18 cellular contexts compared by ENCODE assay signal in genomic region chr18:30088238-30088637, GRCh38.
A peak's percentile ranks its signal among the peaks of the same experiment; 100 is the strongest.
DNase-seq lines count a peak whose midpoint lies in the region; ATAC-seq and TF ChIP-seq lines count a peak whose summit lies in the region.
"Had no signal": no experiment of that assay in that cellular context is flagged by ENCODE, and none has a peak within 500 bp of the region (broad histone marks: within the 10 kb centered on the region; RNA-seq: fewer than 3 reads in every experiment).

No MANE protein-coding gene starts in this region.

- peak overlapping the region; percentile 78 for H3K27ac Mint-ChIP-seq in osteocyte (ENCODE audit: unreplicated experiment)
- H3K27ac Mint-ChIP-seq: CD4-positive, alpha-beta T cell; CD8-positive, alpha-beta T cell had no signal

- H3K9me3 ChIP-seq in GM23248 (ENCODE audit: low read depth) (no peaks in the 10 kb centered on the region), skeletal muscle satellite cell (replicated peaks; ENCODE audit: low read length) (no peaks in the 10 kb centered on the region), BE2C (no peaks in the 10 kb centered on the region)
- H3K9me3 ChIP-seq: BLaER1 treated with 17β-estradiol and CSF1 and Interleukin-3, amounts not matched to agents 10 nM and 100 nM; Caco-2 had no signal

- in situ Hi-C loops in GM23248 (cut with MboI), result no loop called here

- no peak overlapping the region for H3K4me3 ChIP-seq in GM23248
- no peak overlapping the region for H3K4me3 ChIP-seq in skeletal muscle satellite cell (ENCODE audit: low read length)
- H3K4me3 ChIP-seq in BE2C (ENCODE audit: low read depth, low read length), result no peak overlapping the region
- H3K4me3 ChIP-seq: BLaER1 treated with 17β-estradiol and CSF1 and Interleukin-3, amounts not matched to agents 10 nM and 100 nM had no signal

- peaks cover 13% of the 10 kb centered on the region for H3K4me1 ChIP-seq in GM23248 (ENCODE audit: insufficient read depth)
- H3K4me1 ChIP-seq in skeletal muscle satellite cell (ENCODE audit: control insufficient read depth, insufficient read depth, low read length), result peaks cover 8% of the 10 kb centered on the region
- H3K4me1 ChIP-seq in BE2C, result no peaks in the 10 kb centered on the region
- H3K4me1 ChIP-seq: BLaER1 treated with 17β-estradiol and CSF1 and Interleukin-3, amounts not matched to agents 10 nM and 100 nM; Caco-2 had no signal

- peaks cover 30% of the 10 kb centered on the region for H3K4me1 Mint-ChIP-seq in osteocyte (ENCODE audit: unreplicated experiment)

- no peaks in the 10 kb centered on the region for H3K9me3 Mint-ChIP-seq in osteocyte (ENCODE audit: unreplicated experiment)

- no peak overlapping the region for H3K27ac ChIP-seq in GM23248
- H3K27ac ChIP-seq: BLaER1 treated with 17β-estradiol and CSF1 and Interleukin-3, amounts not matched to agents 10 nM and 100 nM; C4-2B had no signal

- H4K20me1 ChIP-seq in GM23248 (ENCODE audit: insufficient read depth), result no peaks in the 10 kb centered on the region
- H4K20me1 ChIP-seq: BLaER1 treated with 17β-estradiol and CSF1 and Interleukin-3, amounts not matched to agents 10 nM and 100 nM had no signal

- ATAC-seq in SK-N-SH treated with all-trans-retinoic acid at 6 μM for 48 hours, result no peak
- no peak for ATAC-seq in GM21423 (IDR thresholded peaks at IDR 0.05; ENCODE audit: unreplicated experiment)
- ATAC-seq: CD8-positive, alpha-beta T cell had no signal

- no peaks in the 10 kb centered on the region for H3K36me3 ChIP-seq in GM23248 (ENCODE audit: low read depth)
- no peaks in the 10 kb centered on the region for H3K36me3 ChIP-seq in skeletal muscle satellite cell (ENCODE audit: insufficient read depth, low read length)
- H3K36me3 ChIP-seq in BE2C, result no peaks in the 10 kb centered on the region
- H3K36me3 ChIP-seq: BLaER1 treated with 17β-estradiol and CSF1 and Interleukin-3, amounts not matched to agents 10 nM and 100 nM had no signal

- peak overlapping the region; percentile 32 for H3K4me2 ChIP-seq in GM23248 (ENCODE audit: unreplicated experiment)
- H3K4me2 ChIP-seq in skeletal muscle satellite cell (ENCODE audit: low read length), result peak overlapping the region; percentile 13
- H3K4me2 ChIP-seq: BLaER1 treated with 17β-estradiol and CSF1 and Interleukin-3, amounts not matched to agents 10 nM and 100 nM had no signal

- TF ChIP-seq CTCF in osteocyte (IDR thresholded peaks at IDR 0.05) (no peak), BE2C (IDR thresholded peaks at IDR 0.05; ENCODE audit: low read depth, low read length) (no peak)

- H2AFZ ChIP-seq in GM23248, result no peak overlapping the region

- no peaks in the 10 kb centered on the region for H3F3A ChIP-seq in GM23248 (ENCODE audit: insufficient read depth)

- H3K4me3 Mint-ChIP-seq in osteocyte (ENCODE audit: unreplicated experiment), result no peak overlapping the region
- H3K4me3 Mint-ChIP-seq: CD4-positive, alpha-beta T cell; CD8-positive, alpha-beta T cell had no signal

- H3K27me3 Mint-ChIP-seq in osteocyte (ENCODE audit: unreplicated experiment), result no peaks in the 10 kb centered on the region
- H3K27me3 Mint-ChIP-seq: CD4-positive, alpha-beta T cell had no signal

- no peaks in the 10 kb centered on the region for H3K9me2 ChIP-seq in GM23248 (ENCODE audit: insufficient read depth)

- no peaks in the 10 kb centered on the region for H3K79me2 ChIP-seq in GM23248 (ENCODE audit: insufficient read depth)

- DNase-seq in GM23248, result no peak
- DNase-seq in osteocyte (ENCODE audit: extremely low spot score, unreplicated experiment), result no peak
- DNase-seq in retina, result no peak
- no peak for DNase-seq in stimulated activated CD4-positive, alpha-beta T cell treated with anti-CD3 and anti-CD28 coated beads, Interleukin-15, amount 100 ng/mL, for 24 hours
- DNase-seq in BE2C, result no peak
- DNase-seq: 8988T; ACHN; Caco-2; Calu3; CD4-positive, alpha-beta T cell; CD8-positive, alpha-beta T cell; DMS79 treated with DMSO at 0.1 percent for 48 hours; GF-D8 had no signal

- H3K9ac ChIP-seq in GM23248 (no peak overlapping the region), skeletal muscle satellite cell (ENCODE audit: low read depth, low read length) (no peak overlapping the region)
- H3K9ac ChIP-seq: BLaER1 treated with 17β-estradiol and CSF1 and Interleukin-3, amounts not matched to agents 10 nM and 100 nM had no signal

- no peaks in the 10 kb centered on the region for H3K36me3 Mint-ChIP-seq in osteocyte (ENCODE audit: unreplicated experiment)
- H3K36me3 Mint-ChIP-seq: CD8-positive, alpha-beta T cell had no signal

- H3K27me3 ChIP-seq in GM23248 (replicated peaks; ENCODE audit: insufficient read depth), result no peaks in the 10 kb centered on the region
- H3K27me3 ChIP-seq in skeletal muscle satellite cell (ENCODE audit: control insufficient read depth, insufficient read depth, low read length), result no peaks in the 10 kb centered on the region
- no peaks in the 10 kb centered on the region for H3K27me3 ChIP-seq in BE2C
- H3K27me3 ChIP-seq: BLaER1 treated with 17β-estradiol and CSF1 and Interleukin-3, amounts not matched to agents 10 nM and 100 nM had no signal

TF ChIP-seq in SK-N-SH treated with all-trans-retinoic acid at 6 μM for 48 hours, 23 proteins besides CTCF, POLR2A, EP300 and RAD21 (continues in another document):
- TF ChIP-seq CSRNP3 (CRISPR knock-in tag; IDR thresholded peaks at IDR 0.05) (peak; percentile 23; the same call in 1 of the 2 replicates), TCF4 (CRISPR knock-in tag; IDR thresholded peaks at IDR 0.05; ENCODE audit: borderline replicate concordance) (peak; percentile 29; the same call in 1 of the 2 replicates), OSR1 (CRISPR knock-in tag; IDR thresholded peaks at IDR 0.05) (no peak), POU6F1 (CRISPR knock-in tag; IDR thresholded peaks at IDR 0.05; ENCODE audit: borderline replicate concordance, low read depth) (no peak; the same call in 1 of the 2 replicates), GLIS3 (CRISPR knock-in tag; IDR thresholded peaks at IDR 0.05) (no peak; the same call in 1 of the 2 replicates), CREB5 (CRISPR knock-in tag; IDR thresholded peaks at IDR 0.05; ENCODE audit: low read depth) (peak; percentile 54; the same call in 1 of the 2 replicates), BACH2 (CRISPR knock-in tag; IDR thresholded peaks at IDR 0.05; ENCODE audit: borderline replicate concordance) (no peak), ZC3H10 (CRISPR knock-in tag; IDR thresholded peaks at IDR 0.05) (no peak), SNAI2 (CRISPR knock-in tag; IDR thresholded peaks at IDR 0.05) (no peak), ZFP30 (CRISPR knock-in tag; IDR thresholded peaks at IDR 0.05) (no peak), ZFP3 (CRISPR knock-in tag; IDR thresholded peaks at IDR 0.05) (no peak), TOX (CRISPR knock-in tag; IDR thresholded peaks at IDR 0.05; ENCODE audit: borderline replicate concordance) (no peak), PATZ1 (CRISPR knock-in tag; IDR thresholded peaks at IDR 0.05; ENCODE audit: borderline replicate concordance) (peak; percentile 43; the same call in 1 of the 2 replicates)
